22 cellular contexts compared by ENCODE assay signal in genomic region chr2:236601306-236602202, GRCh38. TPM values are rescaled to one million over a fixed set of nuclear protein-coding genes. Genes with fewer than 3 reads are reported as not detected.
DNase-seq lines count a peak whose midpoint lies in the region; ATAC-seq and TF ChIP-seq lines count a peak whose summit lies in the region.
"Had no signal": no experiment of that assay in that cellular context is flagged by ENCODE, and none has a peak within 500 bp of the region (broad histone marks: within the 10 kb centered on the region; RNA-seq: fewer than 3 reads in every experiment).

No MANE protein-coding gene starts in this region.

- H3K4me1 Mint-ChIP-seq in stimulated activated naive B cell treated with anti-CD40 and anti-IgM and Interleukin-4, amounts not matched to agents 10 μg/mL and 1 μg/mL and 100 μg/mL, for 72 hours, result no peaks in the 10 kb centered on the region
- H3K4me1 Mint-ChIP-seq: activated CD4-positive, alpha-beta T cell treated with anti-CD3 and anti-CD28 coated beads, Interleukin-2, amount 10 ng/mL, durations not matched to agents 7 days and 5 days had no signal

- intact Hi-C loops in right lobe of liver (cut with DNase I), result no loop called here

- peaks cover 6% of the 10 kb centered on the region for H3K27me3 ChIP-seq in foreskin keratinocyte
- H3K27me3 ChIP-seq in right lobe of liver, result no peaks in the 10 kb centered on the region
- H3K27me3 ChIP-seq: ascending aorta had no signal

- H3K4me3 ChIP-seq in HEK293 (ENCODE audit: low read depth, low read length) (no peak overlapping the region), right lobe of liver (no peak overlapping the region)
- H3K4me3 ChIP-seq: ascending aorta, SK-N-MC, spleen had no signal

- TF ChIP-seq POLR2A in right lobe of liver (IDR thresholded peaks at IDR 0.05), result no peak

- no peaks in the 10 kb centered on the region for H3K9me3 Mint-ChIP-seq in stimulated activated naive B cell treated with anti-CD40 and anti-IgM and Interleukin-4, amounts not matched to agents 10 μg/mL and 1 μg/mL and 100 μg/mL, for 72 hours
- H3K9me3 Mint-ChIP-seq: activated CD4-positive, alpha-beta T cell treated with anti-CD3 and anti-CD28 coated beads, Interleukin-2, amount 10 ng/mL, durations not matched to agents 7 days and 5 days; activated naive CD4-positive, alpha-beta T cell treated with anti-CD3 and anti-CD28 coated beads, Interleukin-2, amount 50 U/mL, for 72 hours; naive thymus-derived CD4-positive, alpha-beta T cell; stimulated activated memory B cell treated with anti-CD40 and anti-IgM and Interleukin-4, amounts not matched to agents 10 μg/mL and 1 μg/mL and 100 μg/mL, for 72 hours had no signal

- H3K27ac ChIP-seq in HEK293 (ENCODE audit: extremely low read depth, low read depth, low read length) (no peak overlapping the region), foreskin keratinocyte (peak overlapping the region; percentile 51), right lobe of liver (no peak overlapping the region)
- H3K27ac ChIP-seq: ascending aorta, SK-N-MC, spleen, WERI-Rb-1 had no signal

- H3K9me3 ChIP-seq in HEK293 (ENCODE audit: control insufficient read depth, insufficient read depth, low read depth, low read length) (no peaks in the 10 kb centered on the region), right lobe of liver (no peaks in the 10 kb centered on the region)
- H3K9me3 ChIP-seq: ascending aorta, spleen had no signal

- peak; percentile 4 for ATAC-seq in foreskin keratinocyte
- ATAC-seq in stimulated activated naive B cell treated with anti-CD40 and anti-IgM and Interleukin-4, amounts not matched to agents 10 μg/mL and 1 μg/mL and 100 μg/mL, for 72 hours (replicated peaks), result peak in 1 of 2 donors; percentile 55
- ATAC-seq in right lobe of liver, result no peak
- ATAC-seq: activated naive CD4-positive, alpha-beta T cell treated with anti-CD3 and anti-CD28 coated beads, Interleukin-2, amount 50 U/mL, for 72 hours; left lobe of liver; naive thymus-derived CD4-positive, alpha-beta T cell; stimulated activated memory B cell treated with anti-CD40 and anti-IgM and Interleukin-4, amounts not matched to agents 10 μg/mL and 1 μg/mL and 100 μg/mL, for 72 hours had no signal

- peak; percentile 40 for DNase-seq in NCI-H69 (lab: John Stamatoyannopoulos, UW)
- peak in 1 of 2 donors; percentile 23 for DNase-seq in foreskin keratinocyte
- peak; percentile 4 for DNase-seq in stimulated activated naive B cell treated with anti-CD40 and anti-IgM and Interleukin-4, amounts not matched to agents 10 μg/mL and 1 μg/mL and 100 μg/mL, for 72 hours
- DNase-seq in right lobe of liver, result no peak
- no peak for DNase-seq in OCI-M2 (lab: John Stamatoyannopoulos, UW; ENCODE audit: unreplicated experiment)
- DNase-seq in NCI-H2196 (lab: John Stamatoyannopoulos, UW; ENCODE audit: unreplicated experiment), result no peak
- DNase-seq: activated CD4-positive, alpha-beta T cell treated with anti-CD3 and anti-CD28 coated beads, Interleukin-2, amount 10 ng/mL, durations not matched to agents 7 days and 5 days; caudate nucleus; IMR-90; naive thymus-derived CD4-positive, alpha-beta T cell; NCI-H526 treated with DMSO at 0.1 percent for 48 hours; occipital lobe; RPMI8226; stimulated activated CD4-positive, alpha-beta T cell treated with anti-CD3 and anti-CD28 coated beads, Interleukin-4, amount 100 ng/mL, for 1 hour; WERI-Rb-1 had no signal

- no peak overlapping the region for H3K27ac Mint-ChIP-seq in stimulated activated naive B cell treated with anti-CD40 and anti-IgM and Interleukin-4, amounts not matched to agents 10 μg/mL and 1 μg/mL and 100 μg/mL, for 72 hours
- H3K27ac Mint-ChIP-seq: activated CD4-positive, alpha-beta T cell treated with anti-CD3 and anti-CD28 coated beads, Interleukin-2, amount 10 ng/mL, durations not matched to agents 7 days and 5 days; activated naive CD4-positive, alpha-beta T cell treated with anti-CD3 and anti-CD28 coated beads, Interleukin-2, amount 50 U/mL, for 72 hours; naive thymus-derived CD4-positive, alpha-beta T cell; stimulated activated memory B cell treated with anti-CD40 and anti-IgM and Interleukin-4, amounts not matched to agents 10 μg/mL and 1 μg/mL and 100 μg/mL, for 72 hours had no signal

- H3K4me1 ChIP-seq in HEK293 (ENCODE audit: control insufficient read depth, insufficient read depth, low read length) (no peaks in the 10 kb centered on the region), foreskin keratinocyte (no peaks in the 10 kb centered on the region), right lobe of liver (no peaks in the 10 kb centered on the region)

- 81% methylated on average over 9 of the region's 13 CpGs for WGBS in right lobe of liver (ENCODE audit: insufficient coverage, low coverage, low lambda C conversion rate, missing lambda C conversion rate)

- H3K36me3 ChIP-seq in HEK293 (ENCODE audit: control insufficient read depth in 2 of 2, insufficient read depth in 1 of 2, low read length in 2 of 2) (no peaks in the 10 kb centered on the region), right lobe of liver (no peaks in the 10 kb centered on the region)
- H3K36me3 ChIP-seq: ascending aorta, spleen, WERI-Rb-1 had no signal

- TF ChIP-seq CTCF in HEK293 (tag by site-specific recombination; IDR thresholded peaks at IDR 0.05) (no peak), foreskin keratinocyte (conservative IDR thresholded peaks at IDR 0.05) (no peak), right lobe of liver (IDR thresholded peaks at IDR 0.05) (no peak)

- POLR2A ChIA-PET in HEK293 (lab: Yijun Ruan, JAX), result no interaction called here

- CTCF ChIA-PET in HEK293 (lab: Yijun Ruan, JAX), result interaction anchor here (0.5 to 0.7 kb wide), 3 partner anchors 27 to 326 kb away, joined by 3 to 4 read pairs (median 3); no protein-coding TSS in a partner anchor

- H3K27me3 Mint-ChIP-seq in stimulated activated naive B cell treated with anti-CD40 and anti-IgM and Interleukin-4, amounts not matched to agents 10 μg/mL and 1 μg/mL and 100 μg/mL, for 72 hours, result peaks cover 21 to 24% of the 10 kb centered on the region in 2 donors

- H3K36me3 Mint-ChIP-seq in stimulated activated naive B cell treated with anti-CD40 and anti-IgM and Interleukin-4, amounts not matched to agents 10 μg/mL and 1 μg/mL and 100 μg/mL, for 72 hours, result no peaks in the 10 kb centered on the region
- H3K36me3 Mint-ChIP-seq: activated naive CD4-positive, alpha-beta T cell treated with anti-CD3 and anti-CD28 coated beads, Interleukin-2, amount 50 U/mL, for 72 hours; naive thymus-derived CD4-positive, alpha-beta T cell; stimulated activated memory B cell treated with anti-CD40 and anti-IgM and Interleukin-4, amounts not matched to agents 10 μg/mL and 1 μg/mL and 100 μg/mL, for 72 hours had no signal

- no peak overlapping the region for H3K4me3 Mint-ChIP-seq in stimulated activated naive B cell treated with anti-CD40 and anti-IgM and Interleukin-4, amounts not matched to agents 10 μg/mL and 1 μg/mL and 100 μg/mL, for 72 hours
- H3K4me3 Mint-ChIP-seq: activated CD4-positive, alpha-beta T cell treated with anti-CD3 and anti-CD28 coated beads, Interleukin-2, amount 10 ng/mL, durations not matched to agents 7 days and 5 days; naive thymus-derived CD4-positive, alpha-beta T cell; stimulated activated memory B cell treated with anti-CD40 and anti-IgM and Interleukin-4, amounts not matched to agents 10 μg/mL and 1 μg/mL and 100 μg/mL, for 72 hours had no signal

TF ChIP-seq in HEK293, 187 proteins besides CTCF, POLR2A, EP300 and RAD21:
- peak; percentile 71 for TF ChIP-seq KLF1 (tag by site-specific recombination; IDR thresholded peaks at IDR 0.05)
- no peak for TF ChIP-seq ZNF311 (tag by site-specific recombination; IDR thresholded peaks at IDR 0.05; ENCODE audit: borderline replicate concordance)

RNA-seq across cellular contexts. Expression of gene ACKR3, which starts 31.9 kb away (rescaled TPM):
- 1.8 and 2.8 TPM in 2 replicates for total RNA-seq in foreskin keratinocyte
- polyA plus RNA-seq in foreskin keratinocyte, result 1.3 and 1.6 TPM in 2 replicates
- total RNA-seq in right lobe of liver, result 10 to 100 TPM in 2 of 6 experiments, 1 to 10 TPM in 3, under 1 TPM in 1; 0.66 to 57.0 (median 4.7) TPM
- total RNA-seq: IMR-90 had no signal
- polyA plus RNA-seq: IMR-90 had no signal

Comparison
In these comparisons a context has a peak if more than half of its experiments do, and no peak if none do; other contexts are left out.
1. DNase-seq: peak in NCI-H69 (single experiment) and stimulated activated naive B cell treated with anti-CD40 and anti-IgM and Interleukin-4, amounts not matched to agents 10 μg/mL and 1 μg/mL and 100 μg/mL, for 72 hours (single experiment); none in right lobe of liver (0 of 3), OCI-M2 (single experiment) and NCI-H2196 (single experiment).